In the genomic region with DNA sequence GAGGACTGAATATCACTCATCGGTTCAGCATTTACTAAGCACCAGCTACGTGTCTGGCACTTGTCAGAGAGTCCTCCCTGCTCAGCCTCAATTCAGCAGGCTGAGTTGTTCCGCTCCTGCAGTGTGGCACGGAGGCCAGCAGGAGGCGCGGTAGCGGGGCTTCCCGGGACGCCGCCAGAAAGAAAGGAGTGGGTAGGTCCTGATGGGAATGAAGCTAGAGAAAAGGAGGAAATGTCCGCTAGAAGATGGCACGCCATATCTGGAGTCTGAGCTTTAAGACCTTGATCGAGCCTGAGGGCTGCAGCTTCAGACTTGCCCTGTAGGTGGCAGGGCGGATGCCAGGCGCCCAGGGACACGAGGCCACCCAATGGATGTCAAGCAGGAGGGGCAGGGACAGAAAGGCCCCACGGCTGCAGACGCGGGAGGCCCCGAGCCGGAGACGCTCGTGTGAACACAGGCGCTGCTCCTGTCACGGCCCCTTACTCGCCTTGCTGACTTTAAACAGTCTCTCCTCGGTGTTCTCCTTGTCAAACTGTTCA, we compare ENCODE assay signal across 1 cellular context.
TF ChIP-seq lines count a peak whose summit lies in the region.

No MANE protein-coding gene starts in this region.

TF ChIP-seq in K562, 482 proteins besides CTCF, POLR2A, EP300 and RAD21 (continued from another document and continues in another):
- TF ChIP-seq, protein P1, sequence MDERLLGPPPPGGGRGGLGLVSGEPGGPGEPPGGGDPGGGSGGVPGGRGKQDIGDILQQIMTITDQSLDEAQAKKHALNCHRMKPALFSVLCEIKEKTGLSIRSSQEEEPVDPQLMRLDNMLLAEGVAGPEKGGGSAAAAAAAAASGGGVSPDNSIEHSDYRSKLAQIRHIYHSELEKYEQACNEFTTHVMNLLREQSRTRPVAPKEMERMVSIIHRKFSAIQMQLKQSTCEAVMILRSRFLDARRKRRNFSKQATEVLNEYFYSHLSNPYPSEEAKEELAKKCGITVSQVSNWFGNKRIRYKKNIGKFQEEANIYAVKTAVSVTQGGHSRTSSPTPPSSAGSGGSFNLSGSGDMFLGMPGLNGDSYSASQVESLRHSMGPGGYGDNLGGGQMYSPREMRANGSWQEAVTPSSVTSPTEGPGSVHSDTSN (CRISPR knock-in tag; IDR thresholded peaks at IDR 0.05; ENCODE audit: low read depth): no peak
- TF ChIP-seq, protein P1 (tag; conservative IDR thresholded peaks at IDR 0.05; ENCODE audit: low read depth): no peak
- TF ChIP-seq BRD4 (IDR thresholded peaks at IDR 0.05) (peak; percentile 46; the same call in 1 of the 2 replicates), ADNP (tag; IDR thresholded peaks at IDR 0.05) (no peak), SMARCA5 (IDR thresholded peaks at IDR 0.05) (peak; percentile 65), NFIC (IDR thresholded peaks at IDR 0.05) (peak; percentile 22; the same call in 1 of the 2 replicates), BHLHE40 (IDR thresholded peaks at IDR 0.05; ENCODE audit: low read length) (no peak; the same call in none of the 2 replicates), MCM2 (IDR thresholded peaks at IDR 0.05; ENCODE audit: low read depth) (no peak), ZBTB7A (IDR thresholded peaks at IDR 0.05; ENCODE audit: borderline replicate concordance, control insufficient read depth, low read depth, low read length) (peak; percentile 50; the same call in 1 of the 2 replicates), ELF4 (CRISPR knock-in tag; IDR thresholded peaks at IDR 0.05) (0 out of 2 replicates have a peak, but pooled peaks have one; percentile 7), GTF2F1 (IDR thresholded peaks at IDR 0.05; ENCODE audit: low read depth, low read length) (no peak), HLTF (IDR thresholded peaks at IDR 0.05) (peak; percentile 53; the same call in 1 of the 2 replicates), HMGN3 (IDR thresholded peaks at IDR 0.05; ENCODE audit: borderline replicate concordance, extremely low read depth, insufficient read length, low read depth, low read length) (no peak), DMBX1 (CRISPR knock-in tag; IDR thresholded peaks at IDR 0.05; ENCODE audit: borderline replicate concordance) (no peak), ZFX (CRISPR knock-in tag; IDR thresholded peaks at IDR 0.05) (peak; percentile 43; the same call in 1 of the 2 replicates), ZNF668 (CRISPR knock-in tag; IDR thresholded peaks at IDR 0.05) (no peak), CBX8 (IDR thresholded peaks at IDR 0.05; ENCODE audit: borderline replicate concordance, extremely low read depth, low read depth, low read length, poor library complexity, severe bottlenecking) (no peak), SRSF7 (optimal IDR thresholded peaks at IDR 0.05; ENCODE audit: low read depth, low read length) (no peak), HMG20A (CRISPR knock-in tag; conservative IDR thresholded peaks at IDR 0.05) (no peak), ZNF780A (CRISPR knock-in tag; IDR thresholded peaks at IDR 0.05) (no peak), SIX5 (IDR thresholded peaks at IDR 0.05; ENCODE audit: borderline replicate concordance in 1 of 2, insufficient read depth in 1 of 2, low read depth in 1 of 2, low read length in 2 of 2) (no peak), BACH1 (tag; IDR thresholded peaks at IDR 0.05) (no peak), ARID2 (IDR thresholded peaks at IDR 0.05) (peak; percentile 64; the same call in 1 of the 2 replicates), SMAD4 (CRISPR knock-in tag; conservative IDR thresholded peaks at IDR 0.05) (peak; percentile 62; the same call in 1 of the 2 replicates), SP2 (IDR thresholded peaks at IDR 0.05; ENCODE audit: extremely low read depth, low read depth, low read length, poor library complexity, severe bottlenecking) (no peak), STAG1 (CRISPR knock-in tag; IDR thresholded peaks at IDR 0.05; ENCODE audit: borderline replicate concordance) (no peak), ZNF384 (IDR thresholded peaks at IDR 0.05; ENCODE audit: low read depth, low read length) (0 out of 2 replicates have a peak, but pooled peaks have one; percentile 15), XRCC4 (IDR thresholded peaks at IDR 0.05; ENCODE audit: extremely low read depth, insufficient read depth, insufficient read length) (no peak), EP400 (IDR thresholded peaks at IDR 0.05) (peak; percentile 70), PHTF2 (CRISPR knock-in tag; IDR thresholded peaks at IDR 0.05) (no peak), MBD2 (IDR thresholded peaks at IDR 0.05; ENCODE audit: borderline replicate concordance, low read depth) (no peak), CHD1 (IDR thresholded peaks at IDR 0.05; ENCODE audit: low read length) (no peak)
- TF ChIP-seq, protein P2, sequence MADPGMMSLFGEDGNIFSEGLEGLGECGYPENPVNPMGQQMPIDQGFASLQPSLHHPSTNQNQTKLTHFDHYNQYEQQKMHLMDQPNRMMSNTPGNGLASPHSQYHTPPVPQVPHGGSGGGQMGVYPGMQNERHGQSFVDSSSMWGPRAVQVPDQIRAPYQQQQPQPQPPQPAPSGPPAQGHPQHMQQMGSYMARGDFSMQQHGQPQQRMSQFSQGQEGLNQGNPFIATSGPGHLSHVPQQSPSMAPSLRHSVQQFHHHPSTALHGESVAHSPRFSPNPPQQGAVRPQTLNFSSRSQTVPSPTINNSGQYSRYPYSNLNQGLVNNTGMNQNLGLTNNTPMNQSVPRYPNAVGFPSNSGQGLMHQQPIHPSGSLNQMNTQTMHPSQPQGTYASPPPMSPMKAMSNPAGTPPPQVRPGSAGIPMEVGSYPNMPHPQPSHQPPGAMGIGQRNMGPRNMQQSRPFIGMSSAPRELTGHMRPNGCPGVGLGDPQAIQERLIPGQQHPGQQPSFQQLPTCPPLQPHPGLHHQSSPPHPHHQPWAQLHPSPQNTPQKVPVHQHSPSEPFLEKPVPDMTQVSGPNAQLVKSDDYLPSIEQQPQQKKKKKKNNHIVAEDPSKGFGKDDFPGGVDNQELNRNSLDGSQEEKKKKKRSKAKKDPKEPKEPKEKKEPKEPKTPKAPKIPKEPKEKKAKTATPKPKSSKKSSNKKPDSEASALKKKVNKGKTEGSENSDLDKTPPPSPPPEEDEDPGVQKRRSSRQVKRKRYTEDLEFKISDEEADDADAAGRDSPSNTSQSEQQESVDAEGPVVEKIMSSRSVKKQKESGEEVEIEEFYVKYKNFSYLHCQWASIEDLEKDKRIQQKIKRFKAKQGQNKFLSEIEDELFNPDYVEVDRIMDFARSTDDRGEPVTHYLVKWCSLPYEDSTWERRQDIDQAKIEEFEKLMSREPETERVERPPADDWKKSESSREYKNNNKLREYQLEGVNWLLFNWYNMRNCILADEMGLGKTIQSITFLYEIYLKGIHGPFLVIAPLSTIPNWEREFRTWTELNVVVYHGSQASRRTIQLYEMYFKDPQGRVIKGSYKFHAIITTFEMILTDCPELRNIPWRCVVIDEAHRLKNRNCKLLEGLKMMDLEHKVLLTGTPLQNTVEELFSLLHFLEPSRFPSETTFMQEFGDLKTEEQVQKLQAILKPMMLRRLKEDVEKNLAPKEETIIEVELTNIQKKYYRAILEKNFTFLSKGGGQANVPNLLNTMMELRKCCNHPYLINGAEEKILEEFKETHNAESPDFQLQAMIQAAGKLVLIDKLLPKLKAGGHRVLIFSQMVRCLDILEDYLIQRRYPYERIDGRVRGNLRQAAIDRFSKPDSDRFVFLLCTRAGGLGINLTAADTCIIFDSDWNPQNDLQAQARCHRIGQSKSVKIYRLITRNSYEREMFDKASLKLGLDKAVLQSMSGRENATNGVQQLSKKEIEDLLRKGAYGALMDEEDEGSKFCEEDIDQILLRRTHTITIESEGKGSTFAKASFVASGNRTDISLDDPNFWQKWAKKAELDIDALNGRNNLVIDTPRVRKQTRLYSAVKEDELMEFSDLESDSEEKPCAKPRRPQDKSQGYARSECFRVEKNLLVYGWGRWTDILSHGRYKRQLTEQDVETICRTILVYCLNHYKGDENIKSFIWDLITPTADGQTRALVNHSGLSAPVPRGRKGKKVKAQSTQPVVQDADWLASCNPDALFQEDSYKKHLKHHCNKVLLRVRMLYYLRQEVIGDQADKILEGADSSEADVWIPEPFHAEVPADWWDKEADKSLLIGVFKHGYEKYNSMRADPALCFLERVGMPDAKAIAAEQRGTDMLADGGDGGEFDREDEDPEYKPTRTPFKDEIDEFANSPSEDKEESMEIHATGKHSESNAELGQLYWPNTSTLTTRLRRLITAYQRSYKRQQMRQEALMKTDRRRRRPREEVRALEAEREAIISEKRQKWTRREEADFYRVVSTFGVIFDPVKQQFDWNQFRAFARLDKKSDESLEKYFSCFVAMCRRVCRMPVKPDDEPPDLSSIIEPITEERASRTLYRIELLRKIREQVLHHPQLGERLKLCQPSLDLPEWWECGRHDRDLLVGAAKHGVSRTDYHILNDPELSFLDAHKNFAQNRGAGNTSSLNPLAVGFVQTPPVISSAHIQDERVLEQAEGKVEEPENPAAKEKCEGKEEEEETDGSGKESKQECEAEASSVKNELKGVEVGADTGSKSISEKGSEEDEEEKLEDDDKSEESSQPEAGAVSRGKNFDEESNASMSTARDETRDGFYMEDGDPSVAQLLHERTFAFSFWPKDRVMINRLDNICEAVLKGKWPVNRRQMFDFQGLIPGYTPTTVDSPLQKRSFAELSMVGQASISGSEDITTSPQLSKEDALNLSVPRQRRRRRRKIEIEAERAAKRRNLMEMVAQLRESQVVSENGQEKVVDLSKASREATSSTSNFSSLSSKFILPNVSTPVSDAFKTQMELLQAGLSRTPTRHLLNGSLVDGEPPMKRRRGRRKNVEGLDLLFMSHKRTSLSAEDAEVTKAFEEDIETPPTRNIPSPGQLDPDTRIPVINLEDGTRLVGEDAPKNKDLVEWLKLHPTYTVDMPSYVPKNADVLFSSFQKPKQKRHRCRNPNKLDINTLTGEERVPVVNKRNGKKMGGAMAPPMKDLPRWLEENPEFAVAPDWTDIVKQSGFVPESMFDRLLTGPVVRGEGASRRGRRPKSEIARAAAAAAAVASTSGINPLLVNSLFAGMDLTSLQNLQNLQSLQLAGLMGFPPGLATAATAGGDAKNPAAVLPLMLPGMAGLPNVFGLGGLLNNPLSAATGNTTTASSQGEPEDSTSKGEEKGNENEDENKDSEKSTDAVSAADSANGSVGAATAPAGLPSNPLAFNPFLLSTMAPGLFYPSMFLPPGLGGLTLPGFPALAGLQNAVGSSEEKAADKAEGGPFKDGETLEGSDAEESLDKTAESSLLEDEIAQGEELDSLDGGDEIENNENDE (IDR thresholded peaks at IDR 0.05; ENCODE audit: low read depth, low read length): no peak
- TF ChIP-seq, protein P3, sequence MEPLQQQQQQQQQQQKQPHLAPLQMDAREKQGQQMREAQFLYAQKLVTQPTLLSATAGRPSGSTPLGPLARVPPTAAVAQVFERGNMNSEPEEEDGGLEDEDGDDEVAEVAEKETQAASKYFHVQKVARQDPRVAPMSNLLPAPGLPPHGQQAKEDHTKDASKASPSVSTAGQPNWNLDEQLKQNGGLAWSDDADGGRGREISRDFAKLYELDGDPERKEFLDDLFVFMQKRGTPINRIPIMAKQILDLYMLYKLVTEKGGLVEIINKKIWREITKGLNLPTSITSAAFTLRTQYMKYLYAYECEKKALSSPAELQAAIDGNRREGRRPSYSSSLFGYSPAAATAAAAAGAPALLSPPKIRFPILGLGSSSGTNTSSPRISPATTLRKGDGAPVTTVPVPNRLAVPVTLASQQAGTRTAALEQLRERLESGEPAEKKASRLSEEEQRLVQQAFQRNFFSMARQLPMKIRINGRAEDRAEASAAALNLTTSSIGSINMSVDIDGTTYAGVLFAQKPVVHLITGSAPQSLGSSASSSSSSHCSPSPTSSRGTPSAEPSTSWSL (CRISPR knock-in tag; IDR thresholded peaks at IDR 0.05; ENCODE audit: borderline replicate concordance): no peak
- TF ChIP-seq, protein P4, sequence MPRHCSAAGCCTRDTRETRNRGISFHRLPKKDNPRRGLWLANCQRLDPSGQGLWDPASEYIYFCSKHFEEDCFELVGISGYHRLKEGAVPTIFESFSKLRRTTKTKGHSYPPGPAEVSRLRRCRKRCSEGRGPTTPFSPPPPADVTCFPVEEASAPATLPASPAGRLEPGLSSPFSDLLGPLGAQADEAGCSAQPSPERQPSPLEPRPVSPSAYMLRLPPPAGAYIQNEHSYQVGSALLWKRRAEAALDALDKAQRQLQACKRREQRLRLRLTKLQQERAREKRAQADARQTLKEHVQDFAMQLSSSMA (CRISPR knock-in tag; IDR thresholded peaks at IDR 0.05): no peak
- TF ChIP-seq, protein P5, sequence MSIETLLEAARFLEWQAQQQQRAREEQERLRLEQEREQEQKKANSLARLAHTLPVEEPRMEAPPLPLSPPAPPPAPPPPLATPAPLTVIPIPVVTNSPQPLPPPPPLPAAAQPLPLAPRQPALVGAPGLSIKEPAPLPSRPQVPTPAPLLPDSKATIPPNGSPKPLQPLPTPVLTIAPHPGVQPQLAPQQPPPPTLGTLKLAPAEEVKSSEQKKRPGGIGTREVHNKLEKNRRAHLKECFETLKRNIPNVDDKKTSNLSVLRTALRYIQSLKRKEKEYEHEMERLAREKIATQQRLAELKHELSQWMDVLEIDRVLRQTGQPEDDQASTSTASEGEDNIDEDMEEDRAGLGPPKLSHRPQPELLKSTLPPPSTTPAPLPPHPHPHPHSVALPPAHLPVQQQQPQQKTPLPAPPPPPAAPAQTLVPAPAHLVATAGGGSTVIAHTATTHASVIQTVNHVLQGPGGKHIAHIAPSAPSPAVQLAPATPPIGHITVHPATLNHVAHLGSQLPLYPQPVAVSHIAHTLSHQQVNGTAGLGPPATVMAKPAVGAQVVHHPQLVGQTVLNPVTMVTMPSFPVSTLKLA (conservative IDR thresholded peaks at IDR 0.05): peak; percentile 62 to 65; a peak in 3 of 4 replicates
- TF ChIP-seq, protein P6, sequence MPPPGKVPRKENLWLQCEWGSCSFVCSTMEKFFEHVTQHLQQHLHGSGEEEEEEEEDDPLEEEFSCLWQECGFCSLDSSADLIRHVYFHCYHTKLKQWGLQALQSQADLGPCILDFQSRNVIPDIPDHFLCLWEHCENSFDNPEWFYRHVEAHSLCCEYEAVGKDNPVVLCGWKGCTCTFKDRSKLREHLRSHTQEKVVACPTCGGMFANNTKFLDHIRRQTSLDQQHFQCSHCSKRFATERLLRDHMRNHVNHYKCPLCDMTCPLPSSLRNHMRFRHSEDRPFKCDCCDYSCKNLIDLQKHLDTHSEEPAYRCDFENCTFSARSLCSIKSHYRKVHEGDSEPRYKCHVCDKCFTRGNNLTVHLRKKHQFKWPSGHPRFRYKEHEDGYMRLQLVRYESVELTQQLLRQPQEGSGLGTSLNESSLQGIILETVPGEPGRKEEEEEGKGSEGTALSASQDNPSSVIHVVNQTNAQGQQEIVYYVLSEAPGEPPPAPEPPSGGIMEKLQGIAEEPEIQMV (tag; conservative IDR thresholded peaks at IDR 0.05; ENCODE audit: low read depth): no peak
- TF ChIP-seq, protein P7, sequence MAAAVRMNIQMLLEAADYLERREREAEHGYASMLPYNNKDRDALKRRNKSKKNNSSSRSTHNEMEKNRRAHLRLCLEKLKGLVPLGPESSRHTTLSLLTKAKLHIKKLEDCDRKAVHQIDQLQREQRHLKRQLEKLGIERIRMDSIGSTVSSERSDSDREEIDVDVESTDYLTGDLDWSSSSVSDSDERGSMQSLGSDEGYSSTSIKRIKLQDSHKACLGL (CRISPR knock-in tag; IDR thresholded peaks at IDR 0.05; ENCODE audit: borderline replicate concordance, poor library complexity, severe bottlenecking): no peak
- TF ChIP-seq, protein P8, sequence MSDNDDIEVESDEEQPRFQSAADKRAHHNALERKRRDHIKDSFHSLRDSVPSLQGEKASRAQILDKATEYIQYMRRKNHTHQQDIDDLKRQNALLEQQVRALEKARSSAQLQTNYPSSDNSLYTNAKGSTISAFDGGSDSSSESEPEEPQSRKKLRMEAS (CRISPR knock-in tag; IDR thresholded peaks at IDR 0.05): peak; percentile 83
